In genomic region chr5:42490836-42491235, GRCh38 we compare ENCODE assay signal across 24 cellular contexts.
"Had no signal": no experiment of that assay in that cellular context is flagged by ENCODE, and none has a peak within 500 bp of the region (broad histone marks: within the 10 kb centered on the region; RNA-seq: fewer than 3 reads in every experiment).

No MANE protein-coding gene starts in this region.

- H3K36me3 Mint-ChIP-seq: naive B cell; natural killer cell treated with Interleukin-12 subunit alpha and Interleukin-12 subunit beta and Interleukin-15 and Interleukin-18, amount 100 ng/mL, for 72 hours; stimulated activated naive B cell treated with anti-CD40 and anti-IgM and Interleukin-4, amounts not matched to agents 10 μg/mL and 1 μg/mL and 100 μg/mL, for 72 hours had no signal

- H3K36me3 ChIP-seq: esophagus squamous epithelium, left lung, lower lobe of right lung, spleen, suprapubic skin, transverse colon, upper lobe of right lung, uterus had no signal

- H3K4me1 Mint-ChIP-seq: naive B cell; stimulated activated naive B cell treated with anti-CD40 and anti-IgM and Interleukin-4, amounts not matched to agents 10 μg/mL and 1 μg/mL and 100 μg/mL, for 72 hours had no signal

- H3K27me3 Mint-ChIP-seq: stimulated activated naive B cell treated with anti-CD40 and anti-IgM and Interleukin-4, amounts not matched to agents 10 μg/mL and 1 μg/mL and 100 μg/mL, for 72 hours; stimulated activated naive CD8-positive, alpha-beta T cell treated with anti-CD3 and anti-CD28 coated beads, Interleukin-15, Interleukin-2, amounts not matched to agents 100 ng/mL and 50 ng/mL, for 24 hours had no signal

- H3K9me3 ChIP-seq: esophagus squamous epithelium, left lung, lower lobe of right lung, spleen, suprapubic skin, transverse colon, upper lobe of right lung, uterus had no signal

- H3K4me1 ChIP-seq: left lung, lower lobe of right lung, upper lobe of right lung, uterus had no signal

- H3K27me3 ChIP-seq: esophagus squamous epithelium, hepatocyte, left lung, spleen, suprapubic skin, transverse colon, upper lobe of right lung, uterus had no signal

- H3K4me2 ChIP-seq: hepatocyte had no signal

- ATAC-seq: effector memory CD8-positive, alpha-beta T cell; left lung; lower lobe of right lung; natural killer cell treated with Interleukin-12 subunit alpha and Interleukin-12 subunit beta and Interleukin-15 and Interleukin-18, amount 100 ng/mL, for 72 hours; stimulated activated naive B cell treated with anti-CD40 and anti-IgM and Interleukin-4, amounts not matched to agents 10 μg/mL and 1 μg/mL and 100 μg/mL, for 72 hours; upper lobe of right lung had no signal

- H3K9me3 Mint-ChIP-seq: effector memory CD8-positive, alpha-beta T cell; naive B cell; natural killer cell treated with Interleukin-12 subunit alpha and Interleukin-12 subunit beta and Interleukin-15 and Interleukin-18, amount 100 ng/mL, for 72 hours; stimulated activated naive B cell treated with anti-CD40 and anti-IgM and Interleukin-4, amounts not matched to agents 10 μg/mL and 1 μg/mL and 100 μg/mL, for 72 hours; stimulated activated naive CD8-positive, alpha-beta T cell treated with anti-CD3 and anti-CD28 coated beads, Interleukin-15, Interleukin-2, amounts not matched to agents 100 ng/mL and 50 ng/mL, for 24 hours had no signal

- H2AFZ ChIP-seq: hepatocyte had no signal

- H3K27ac ChIP-seq: esophagus squamous epithelium, left lung, lower lobe of right lung, skin epidermis, suprapubic skin, upper lobe of right lung, uterus had no signal

- DNase-seq: caudate nucleus; cerebellar nuclear complex; cortex of kidney; effector memory CD8-positive, alpha-beta T cell; erythroblast; esophagus squamous epithelium; foreskin melanocyte; kidney; left lung; lower lobe of right lung; naive B cell; nucleus accumbens; posterior cingulate gyrus; retina; spleen; stimulated activated naive B cell treated with anti-CD40 and anti-IgM and Interleukin-4, amounts not matched to agents 10 μg/mL and 1 μg/mL and 100 μg/mL, for 72 hours; transverse colon; upper lobe of right lung; uterus had no signal

- H3K4me3 ChIP-seq: esophagus squamous epithelium, hepatocyte, left lung, lower lobe of right lung, skin epidermis, spleen, suprapubic skin, transverse colon, upper lobe of right lung, uterus had no signal

- H3K4me3 Mint-ChIP-seq: effector memory CD8-positive, alpha-beta T cell; naive B cell; natural killer cell treated with Interleukin-12 subunit alpha and Interleukin-12 subunit beta and Interleukin-15 and Interleukin-18, amount 100 ng/mL, for 72 hours; stimulated activated naive B cell treated with anti-CD40 and anti-IgM and Interleukin-4, amounts not matched to agents 10 μg/mL and 1 μg/mL and 100 μg/mL, for 72 hours; stimulated activated naive CD8-positive, alpha-beta T cell treated with anti-CD3 and anti-CD28 coated beads, Interleukin-15, Interleukin-2, amounts not matched to agents 100 ng/mL and 50 ng/mL, for 24 hours had no signal

- H3K27ac Mint-ChIP-seq: effector memory CD8-positive, alpha-beta T cell; naive B cell; natural killer cell treated with Interleukin-12 subunit alpha and Interleukin-12 subunit beta and Interleukin-15 and Interleukin-18, amount 100 ng/mL, for 72 hours; stimulated activated naive B cell treated with anti-CD40 and anti-IgM and Interleukin-4, amounts not matched to agents 10 μg/mL and 1 μg/mL and 100 μg/mL, for 72 hours; stimulated activated naive CD8-positive, alpha-beta T cell treated with anti-CD3 and anti-CD28 coated beads, Interleukin-15, Interleukin-2, amounts not matched to agents 100 ng/mL and 50 ng/mL, for 24 hours had no signal
